14 cellular contexts compared by ENCODE assay signal in the genomic region with DNA sequence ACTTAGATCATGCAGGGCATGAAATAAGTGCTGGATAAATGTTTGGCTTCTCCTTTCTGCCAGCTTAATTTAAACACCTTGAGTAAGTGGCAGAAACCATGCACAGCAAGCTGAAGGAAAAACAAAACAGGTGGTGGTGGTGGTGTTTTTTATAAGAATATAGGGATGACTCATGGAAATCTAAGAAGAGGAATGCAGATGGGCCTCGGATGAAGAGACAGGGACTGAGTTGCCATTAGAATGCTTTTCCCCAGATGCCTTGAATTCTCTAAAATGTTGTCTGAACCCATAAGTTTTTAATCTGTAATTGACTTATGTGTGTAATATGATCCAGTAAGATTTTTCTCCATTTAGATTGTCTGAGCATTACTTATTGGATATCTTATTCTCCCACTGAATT.
DNase-seq lines count a peak whose midpoint lies in the region; ATAC-seq and TF ChIP-seq lines count a peak whose summit lies in the region.
"Had no signal": no experiment of that assay in that cellular context is flagged by ENCODE, and none has a peak within 500 bp of the region (broad histone marks: within the 10 kb centered on the region; RNA-seq: fewer than 3 reads in every experiment).

No MANE protein-coding gene starts in this region.

- H3K36me3 ChIP-seq in kidney epithelial cell (ENCODE audit: control insufficient read depth, insufficient read depth, low read length) (no peaks in the 10 kb centered on the region), smooth muscle cell (ENCODE audit: low read depth) (no peaks in the 10 kb centered on the region)
- H3K36me3 ChIP-seq: colonic mucosa, upper lobe of left lung had no signal

- H3F3A ChIP-seq in smooth muscle cell (ENCODE audit: low read depth), result no peaks in the 10 kb centered on the region

- H3K79me2 ChIP-seq in smooth muscle cell (ENCODE audit: low read depth), result no peaks in the 10 kb centered on the region

- DNase-seq in AG08395 (ENCODE audit: low spot score), result peak; percentile 56
- peak; percentile 92 for DNase-seq in HFF-Myc (ENCODE audit: extremely low read depth, low read depth)
- peak; percentile 18 for DNase-seq in astrocyte of the hippocampus (ENCODE audit: low read depth, low spot score)
- DNase-seq in kidney epithelial cell (ENCODE audit: low read depth), result peak; percentile 18
- DNase-seq in smooth muscle cell (lab: John Stamatoyannopoulos, UW; ENCODE audit: unreplicated experiment), result no peak
- DNase-seq in activated CD4-positive, CD25-positive, alpha-beta regulatory T cell treated with anti-CD3 and anti-CD28 coated beads, Interleukin-2, amount 50 U/mL, for 72 hours, result no peak
- DNase-seq in lower leg skin (ENCODE audit: low spot score in 2 of 2), result no peak
- DNase-seq: colonic mucosa, DND-41, MM.1S, psoas muscle, upper lobe of left lung had no signal

- no peaks in the 10 kb centered on the region for H3K9me3 ChIP-seq in smooth muscle cell (replicated peaks; ENCODE audit: low read depth)
- H3K9me3 ChIP-seq: colonic mucosa, upper lobe of left lung had no signal

- H2AFZ ChIP-seq in smooth muscle cell (ENCODE audit: low read depth), result no peak overlapping the region

- H3K4me1 ChIP-seq in smooth muscle cell (ENCODE audit: low read depth), result peaks cover 5% of the 10 kb centered on the region
- H3K4me1 ChIP-seq: colonic mucosa, psoas muscle had no signal

- ATAC-seq in HG03520 (IDR thresholded peaks at IDR 0.05; ENCODE audit: unreplicated experiment), result no peak
- ATAC-seq: psoas muscle had no signal

- intact Hi-C loops in lower leg skin (cut with DNase I; ENCODE audit: low total_unique reads), result no loop called here

- H3K27me3 ChIP-seq in kidney epithelial cell (ENCODE audit: control insufficient read depth, insufficient read depth, low read length) (no peaks in the 10 kb centered on the region), smooth muscle cell (ENCODE audit: low read depth) (no peaks in the 10 kb centered on the region)
- H3K27me3 ChIP-seq: colonic mucosa, upper lobe of left lung had no signal

- H3K4me3 ChIP-seq in HFF-Myc (replicated peaks; ENCODE audit: low read depth, low read length) (no peak overlapping the region), kidney epithelial cell (ENCODE audit: low read depth, low read length) (no peak overlapping the region), smooth muscle cell (no peak overlapping the region), lower leg skin (ENCODE audit: low read depth, poor library complexity, severe bottlenecking) (no peak overlapping the region)
- H3K4me3 ChIP-seq: colonic mucosa, psoas muscle, upper lobe of left lung had no signal

- H3K9ac ChIP-seq in smooth muscle cell (ENCODE audit: low read depth), result no peak overlapping the region

- no peak overlapping the region for H3K4me2 ChIP-seq in smooth muscle cell

- TF ChIP-seq POLR2A in lower leg skin (IDR thresholded peaks at IDR 0.05), result no peak

- no peak overlapping the region for H3K27ac ChIP-seq in smooth muscle cell (ENCODE audit: low read depth)
- H3K27ac ChIP-seq: colonic mucosa, psoas muscle, upper lobe of left lung, VCaP had no signal

- TF ChIP-seq CTCF in HFF-Myc (IDR thresholded peaks at IDR 0.05; ENCODE audit: low read depth, low read length, missing control alignments) (no peak), kidney epithelial cell (IDR thresholded peaks at IDR 0.05; ENCODE audit: insufficient read depth, low read length, poor library complexity, severe bottlenecking) (no peak), smooth muscle cell (IDR thresholded peaks at IDR 0.05; ENCODE audit: borderline replicate concordance, insufficient read depth, poor library complexity, severe bottlenecking) (no peak), lower leg skin (IDR thresholded peaks at IDR 0.05) (no peak)

- H4K20me1 ChIP-seq in smooth muscle cell (ENCODE audit: low read depth), result no peaks in the 10 kb centered on the region

- 11% methylated on average over 1 of the region's 1 CpG for WGBS in smooth muscle cell (ENCODE audit: low lambda C conversion rate)
- 38 to 39% methylated on average over 1 of the region's 1 CpG for whole genome bisulfite sequencing in lower leg skin, 2 donors

Comparison
In these comparisons a context has a peak if more than half of its experiments do, and no peak if none do; other contexts are left out.
1. DNase-seq: peak in AG08395 (single experiment), HFF-Myc (single experiment), astrocyte of the hippocampus (single experiment) and kidney epithelial cell (single experiment); none in smooth muscle cell (single experiment), activated CD4-positive, CD25-positive, alpha-beta regulatory T cell treated with anti-CD3 and anti-CD28 coated beads, Interleukin-2, amount 50 U/mL, for 72 hours (single experiment) and lower leg skin (0 of 2).